17 cellular contexts compared by ENCODE assay signal in genomic region chr16:12976491-12976890, GRCh38.
"Had no signal": no experiment of that assay in that cellular context is flagged by ENCODE, and none has a peak within 500 bp of the region (broad histone marks: within the 10 kb centered on the region; RNA-seq: fewer than 3 reads in every experiment).

No MANE protein-coding gene starts in this region.

- DNase-seq: activated B cell treated with CpG ODN at 0.5 μM for 24 hours; activated CD4-positive, alpha-beta memory T cell treated with anti-CD3 and anti-CD28 coated beads for 36 hours; activated CD4-positive, alpha-beta T cell treated with anti-CD3 and anti-CD28 coated beads, Interleukin-2, amount 10 ng/mL, durations not matched to agents 7 days and 5 days; activated CD8-positive, alpha-beta memory T cell treated with anti-CD3 and anti-CD28 coated beads for 24 hours; activated effector memory CD4-positive, alpha-beta T cell treated with anti-CD3 and anti-CD28 coated beads, Interleukin-2, amount 50 U/mL, for 16 hours; activated naive CD4-positive, alpha-beta T cell treated with Interleukin-2 at 50 U/mL for 16 hours; activated naive CD8-positive, alpha-beta T cell treated with anti-CD3 and anti-CD28 coated beads for 36 hours; activated T-cell treated with anti-CD3 and anti-CD28 coated beads, Interleukin-2, amount 50 U/mL, for 4 hours; adrenal gland; anterior cingulate cortex; KG1; NCI-H1092; NCI-H1930; NCI-H524; SHP77 treated with DMSO at 0.1 percent for 48 hours; T-helper 17 cell; T-helper 9 cell had no signal

- ATAC-seq: activated T-cell treated with anti-CD3 and anti-CD28 coated beads, Interleukin-2, amount 50 U/mL, for 4 hours; T-helper 17 cell had no signal

- H3K4me1 ChIP-seq: adrenal gland had no signal

- H3K9me3 ChIP-seq: adrenal gland had no signal

- H3K36me3 ChIP-seq: adrenal gland had no signal

- H3K27ac ChIP-seq: adrenal gland had no signal

- H3K27me3 ChIP-seq: adrenal gland had no signal

- H3K4me3 ChIP-seq: adrenal gland had no signal
